In genomic region chr11:117604349-117604995, GRCh38 we compare ENCODE assay signal across 15 cellular contexts.
DNase-seq lines count a peak whose midpoint lies in the region; ATAC-seq, FAIRE-seq and TF ChIP-seq lines count a peak whose summit lies in the region.
"Had no signal": no experiment of that assay in that cellular context is flagged by ENCODE, and none has a peak within 500 bp of the region (broad histone marks: within the 10 kb centered on the region; RNA-seq: fewer than 3 reads in every experiment).

No MANE protein-coding gene starts in this region.

- no peak for TF ChIP-seq POLR2A in A549 (IDR thresholded peaks at IDR 0.05; ENCODE audit: low read length)
- no peak for TF ChIP-seq POLR2A in gastroesophageal sphincter (IDR thresholded peaks at IDR 0.05)

- H3K36me3 ChIP-seq in GM23248 (ENCODE audit: low read depth) (no peaks in the 10 kb centered on the region), gastroesophageal sphincter (no peaks in the 10 kb centered on the region)
- H3K36me3 ChIP-seq: gastrocnemius medialis, lower lobe of right lung had no signal

- H3K9me3 ChIP-seq in A549 (no peaks in the 10 kb centered on the region), GM23248 (ENCODE audit: low read depth) (no peaks in the 10 kb centered on the region), gastroesophageal sphincter (no peaks in the 10 kb centered on the region)
- H3K9me3 ChIP-seq: gastrocnemius medialis, lower lobe of right lung had no signal

- H3K4me3 ChIP-seq in A549 (no peak overlapping the region), GM23248 (no peak overlapping the region), gastroesophageal sphincter (no peak overlapping the region)
- H3K4me3 ChIP-seq: gastrocnemius medialis, lower lobe of right lung had no signal

- H2AFZ ChIP-seq in GM23248, result no peak overlapping the region

- in situ Hi-C loops in GM23248 (cut with MboI), result no loop called here

- H3K4me1 ChIP-seq in A549, result no peaks in the 10 kb centered on the region
- no peaks in the 10 kb centered on the region for H3K4me1 ChIP-seq in GM23248 (ENCODE audit: insufficient read depth)
- no peaks in the 10 kb centered on the region for H3K4me1 ChIP-seq in gastroesophageal sphincter
- H3K4me1 ChIP-seq: gastrocnemius medialis, lower lobe of right lung had no signal

- no peaks in the 10 kb centered on the region for H3K9me2 ChIP-seq in GM23248 (ENCODE audit: insufficient read depth)

- ATAC-seq in A549 (peak; percentile 30 to 64; a peak in 3 of 6 replicates), gastroesophageal sphincter (peak; percentile 34), HG03095 (IDR thresholded peaks at IDR 0.05; ENCODE audit: unreplicated experiment) (no peak), GM19455 (IDR thresholded peaks at IDR 0.05; ENCODE audit: unreplicated experiment) (no peak)
- ATAC-seq: gastrocnemius medialis, lower lobe of right lung, T-helper 17 cell had no signal

- FAIRE-seq in A549 (lab: Jason Lieb, UNC), result no peak

- H3K4me2 ChIP-seq in A549 (no peak overlapping the region), GM23248 (ENCODE audit: unreplicated experiment) (no peak overlapping the region)

- DNase-seq in A549 (ENCODE audit: low read depth in 1 of 2, low spot score in 1 of 2) (no peak), GM23248 (peak; percentile 17), NCI-H69 (lab: John Stamatoyannopoulos, UW) (peak; percentile 57), RPMI8226 (no peak), Kasumi-1 (lab: John Stamatoyannopoulos, UW) (no peak)
- DNase-seq: activated CD4-positive, alpha-beta T cell treated with anti-CD3 and anti-CD28 coated beads, Interleukin-2, amount 50 U/mL, for 48 hours; activated naive CD4-positive, alpha-beta T cell; dermis blood vessel endothelial cell; gastrocnemius medialis; lower lobe of right lung; T-helper 17 cell had no signal

- 31% methylated on average over 14 of the region's 14 CpGs for WGBS in A549 (ENCODE audit: missing lambda C conversion rate)
- WGBS in GM23248 (ENCODE audit: low coverage in 1 of 2, low lambda C conversion rate in 2 of 2, missing lambda C conversion rate in 2 of 2), 2 experiments, result 11 to 16% methylated on average over 14 of the region's 14 CpGs
- WGBS in gastroesophageal sphincter (ENCODE audit: low coverage in 1 of 2), 2 donors, result 41 to 80% methylated on average over 1 to 6 of the region's 14 CpGs

- no peaks in the 10 kb centered on the region for H4K20me1 ChIP-seq in GM23248 (ENCODE audit: insufficient read depth)

- TF ChIP-seq EP300 in A549 (IDR thresholded peaks at IDR 0.05) (no peak), gastroesophageal sphincter (IDR thresholded peaks at IDR 0.05) (no peak)

- POLR2A ChIA-PET in A549 (lab: Yijun Ruan, JAX), result no interaction called here

- H3K27me3 ChIP-seq in GM23248 (replicated peaks; ENCODE audit: insufficient read depth), result no peaks in the 10 kb centered on the region; the same call in 1 of the 2 replicates
- peaks cover 54% of the 10 kb centered on the region for H3K27me3 ChIP-seq in gastroesophageal sphincter

- no peaks in the 10 kb centered on the region for H3K79me2 ChIP-seq in GM23248 (ENCODE audit: insufficient read depth)

- H3F3A ChIP-seq in GM23248 (ENCODE audit: insufficient read depth), result no peaks in the 10 kb centered on the region

- TF ChIP-seq RAD21 in A549 (conservative IDR thresholded peaks at IDR 0.05 in 1 of 2, IDR thresholded peaks at IDR 0.05 in 1 of 2), result no peak

- no peak overlapping the region for H3K27ac ChIP-seq in A549
- no peak overlapping the region for H3K27ac ChIP-seq in GM23248
- H3K27ac ChIP-seq in gastroesophageal sphincter, result no peak overlapping the region
- H3K27ac ChIP-seq: gastrocnemius medialis, HL-60, lower lobe of right lung had no signal

- TF ChIP-seq CTCF in A549 (IDR thresholded peaks at IDR 0.05) (no peak), gastroesophageal sphincter (IDR thresholded peaks at IDR 0.05) (no peak)

- CTCF ChIA-PET in A549 (lab: Yijun Ruan, JAX), result interaction anchor here (1.3 kb wide), 1 partner anchor 213 kb away, joined by 3 read pairs; no protein-coding TSS in a partner anchor

- no peak overlapping the region for H3K9ac ChIP-seq in GM23248

TF ChIP-seq in A549, 52 proteins besides CTCF, POLR2A, EP300 and RAD21:
- TF ChIP-seq, protein P1, sequence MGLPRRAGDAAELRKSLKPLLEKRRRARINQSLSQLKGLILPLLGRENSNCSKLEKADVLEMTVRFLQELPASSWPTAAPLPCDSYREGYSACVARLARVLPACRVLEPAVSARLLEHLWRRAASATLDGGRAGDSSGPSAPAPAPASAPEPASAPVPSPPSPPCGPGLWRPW (IDR thresholded peaks at IDR 0.05), result no peak
- TF ChIP-seq CEBPB (IDR thresholded peaks at IDR 0.05) (no peak), FOXS1 (CRISPR knock-in tag; IDR thresholded peaks at IDR 0.05) (no peak), HOXB13 (CRISPR knock-in tag; IDR thresholded peaks at IDR 0.05; ENCODE audit: low read depth) (no peak), GATA3 (IDR thresholded peaks at IDR 0.05; ENCODE audit: borderline replicate concordance) (no peak), REST (IDR thresholded peaks at IDR 0.05) (no peak), MYC (IDR thresholded peaks at IDR 0.05; ENCODE audit: borderline replicate concordance, low read length) (no peak), HDAC2 (IDR thresholded peaks at IDR 0.05) (no peak), JUN (IDR thresholded peaks at IDR 0.05) (no peak), RCOR1 (IDR thresholded peaks at IDR 0.05; ENCODE audit: low read depth, low read length) (no peak), NR3C1 (IDR thresholded peaks at IDR 0.05) (no peak), HOXA7 (CRISPR knock-in tag; IDR thresholded peaks at IDR 0.05) (no peak), RNF2 (IDR thresholded peaks at IDR 0.05; ENCODE audit: borderline replicate concordance, low read depth) (no peak), ELK1 (IDR thresholded peaks at IDR 0.05; ENCODE audit: low read depth, low read length) (no peak), RFX5 (IDR thresholded peaks at IDR 0.05) (no peak), NFE2L2 (conservative IDR thresholded peaks at IDR 0.05; ENCODE audit: low read length) (no peak), EHMT2 (IDR thresholded peaks at IDR 0.05; ENCODE audit: low read depth) (no peak)
- TF ChIP-seq, protein P2, sequence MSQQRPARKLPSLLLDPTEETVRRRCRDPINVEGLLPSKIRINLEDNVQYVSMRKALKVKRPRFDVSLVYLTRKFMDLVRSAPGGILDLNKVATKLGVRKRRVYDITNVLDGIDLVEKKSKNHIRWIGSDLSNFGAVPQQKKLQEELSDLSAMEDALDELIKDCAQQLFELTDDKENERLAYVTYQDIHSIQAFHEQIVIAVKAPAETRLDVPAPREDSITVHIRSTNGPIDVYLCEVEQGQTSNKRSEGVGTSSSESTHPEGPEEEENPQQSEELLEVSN (IDR thresholded peaks at IDR 0.05; ENCODE audit: borderline replicate concordance, low read depth), result no peak
- TF ChIP-seq, protein P3, sequence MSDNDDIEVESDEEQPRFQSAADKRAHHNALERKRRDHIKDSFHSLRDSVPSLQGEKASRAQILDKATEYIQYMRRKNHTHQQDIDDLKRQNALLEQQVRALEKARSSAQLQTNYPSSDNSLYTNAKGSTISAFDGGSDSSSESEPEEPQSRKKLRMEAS (IDR thresholded peaks at IDR 0.05), result no peak
- TF ChIP-seq, protein P4, sequence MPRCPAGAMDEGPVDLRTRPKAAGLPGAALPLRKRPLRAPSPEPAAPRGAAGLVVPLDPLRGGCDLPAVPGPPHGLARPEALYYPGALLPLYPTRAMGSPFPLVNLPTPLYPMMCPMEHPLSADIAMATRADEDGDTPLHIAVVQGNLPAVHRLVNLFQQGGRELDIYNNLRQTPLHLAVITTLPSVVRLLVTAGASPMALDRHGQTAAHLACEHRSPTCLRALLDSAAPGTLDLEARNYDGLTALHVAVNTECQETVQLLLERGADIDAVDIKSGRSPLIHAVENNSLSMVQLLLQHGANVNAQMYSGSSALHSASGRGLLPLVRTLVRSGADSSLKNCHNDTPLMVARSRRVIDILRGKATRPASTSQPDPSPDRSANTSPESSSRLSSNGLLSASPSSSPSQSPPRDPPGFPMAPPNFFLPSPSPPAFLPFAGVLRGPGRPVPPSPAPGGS (IDR thresholded peaks at IDR 0.05), result no peak

Comparison
In these comparisons a context has a peak if more than half of its experiments do, and no peak if none do; other contexts are left out.
1. ATAC-seq: peak in A549 (2 of 2) and gastroesophageal sphincter (single experiment); none in HG03095 (single experiment) and GM19455 (single experiment).
2. DNase-seq: peak in GM23248 (single experiment) and NCI-H69 (single experiment); none in A549 (0 of 2), RPMI8226 (single experiment) and Kasumi-1 (0 of 2).